ENCODE assay signal across 27 cellular contexts in genomic region chr12:113676547-113676946, GRCh38.
"Had no signal": no experiment of that assay in that cellular context is flagged by ENCODE, and none has a peak within 500 bp of the region (broad histone marks: within the 10 kb centered on the region; RNA-seq: fewer than 3 reads in every experiment).

No MANE protein-coding gene starts in this region.

- ATAC-seq: stimulated activated effector memory CD8-positive, alpha-beta T cell treated with anti-CD3 and anti-CD28 coated beads, Interleukin-12 subunit alpha, Interleukin-12 subunit beta, amount 100 ng/mL, for 72 hours; stimulated activated memory B cell treated with anti-CD40 and anti-IgM and Interleukin-4, amounts not matched to agents 10 μg/mL and 1 μg/mL and 100 μg/mL, for 72 hours; stimulated activated naive B cell treated with anti-CD40 and anti-IgM and Interleukin-4, amounts not matched to agents 10 μg/mL and 1 μg/mL and 100 μg/mL, for 72 hours; stimulated activated naive CD8-positive, alpha-beta T cell treated with anti-CD3 and anti-CD28 coated beads, Interleukin-15, amount 100 ng/mL, for 72 hours; stimulated activated naive CD8-positive, alpha-beta T cell treated with anti-CD3 and anti-CD28 coated beads, Interleukin-15, Interleukin-2, amounts not matched to agents 100 U/mL and 50 U/mL, for 24 hours; upper lobe of right lung had no signal

- DNase-seq: stimulated activated CD4-positive, alpha-beta T cell treated with anti-CD3 and anti-CD28 coated beads, Interleukin-2, amount 100 ng/mL, for 48 hours; stimulated activated CD4-positive, alpha-beta T cell treated with anti-CD3 and anti-CD28 coated beads, Interleukin-4, amount 100 ng/mL, for 1 hour; stimulated activated CD4-positive, alpha-beta T cell treated with anti-CD3 and anti-CD28 coated beads, Interleukin-4, amount 100 ng/mL, for 24 hours; stimulated activated CD4-positive, alpha-beta T cell treated with anti-CD3 and anti-CD28 coated beads, Interleukin-4, amount 100 ng/mL, for 4 hours; stimulated activated CD8-positive, alpha-beta memory T cell treated with anti-CD3 and anti-CD28 coated beads, Interleukin-4, amount 100 ng/mL, for 48 hours; stimulated activated naive B cell treated with anti-CD40 and anti-IgM and Interleukin-4, amounts not matched to agents 10 μg/mL and 1 μg/mL and 100 μg/mL, for 72 hours; stimulated activated naive CD4-positive, alpha-beta T cell; stimulated activated naive CD4-positive, alpha-beta T cell treated with Interleukin-2 at 50 U/mL for 16 hours; stimulated activated naive CD8-positive, alpha-beta T cell treated with anti-CD3 and anti-CD28 coated beads, Interleukin-15, amount 100 ng/mL, for 72 hours; stimulated activated naive CD8-positive, alpha-beta T cell treated with anti-CD3 and anti-CD28 coated beads, Interleukin-15, Interleukin-2, amounts not matched to agents 100 U/mL and 50 U/mL, for 24 hours; stomach; substantia nigra; testis; thyroid gland; tibial artery; transverse colon; trophoblast cell; upper lobe of left lung; upper lobe of right lung; uterus had no signal

- H3K9me3 ChIP-seq: stomach, testis, thoracic aorta, thyroid gland, tibial artery, tibial nerve, transverse colon, upper lobe of left lung, upper lobe of right lung, uterus, vagina had no signal

- H3K36me3 ChIP-seq: stomach, suprapubic skin, thoracic aorta, thyroid gland, tibial artery, tibial nerve, transverse colon, upper lobe of left lung, upper lobe of right lung, uterus, vagina had no signal

- H3K27ac ChIP-seq: stomach, suprapubic skin, testis, thoracic aorta, thyroid gland, tibial artery, tibial nerve, transverse colon, upper lobe of left lung, upper lobe of right lung, uterus, vagina had no signal

- FAIRE-seq: urothelium cell line had no signal

- H3K4me3 ChIP-seq: stomach, suprapubic skin, testis, thoracic aorta, thyroid gland, tibial artery, tibial nerve, transverse colon, upper lobe of left lung, upper lobe of right lung, uterus, vagina had no signal

- H3K27me3 ChIP-seq: testis, thyroid gland, upper lobe of left lung, uterus, vagina had no signal

- H3K4me1 ChIP-seq: stomach, suprapubic skin, testis, thyroid gland, tibial artery, tibial nerve, transverse colon, upper lobe of left lung, upper lobe of right lung, uterus, vagina had no signal
